ENCODE assay signal across 1 cellular context in the genomic region with DNA sequence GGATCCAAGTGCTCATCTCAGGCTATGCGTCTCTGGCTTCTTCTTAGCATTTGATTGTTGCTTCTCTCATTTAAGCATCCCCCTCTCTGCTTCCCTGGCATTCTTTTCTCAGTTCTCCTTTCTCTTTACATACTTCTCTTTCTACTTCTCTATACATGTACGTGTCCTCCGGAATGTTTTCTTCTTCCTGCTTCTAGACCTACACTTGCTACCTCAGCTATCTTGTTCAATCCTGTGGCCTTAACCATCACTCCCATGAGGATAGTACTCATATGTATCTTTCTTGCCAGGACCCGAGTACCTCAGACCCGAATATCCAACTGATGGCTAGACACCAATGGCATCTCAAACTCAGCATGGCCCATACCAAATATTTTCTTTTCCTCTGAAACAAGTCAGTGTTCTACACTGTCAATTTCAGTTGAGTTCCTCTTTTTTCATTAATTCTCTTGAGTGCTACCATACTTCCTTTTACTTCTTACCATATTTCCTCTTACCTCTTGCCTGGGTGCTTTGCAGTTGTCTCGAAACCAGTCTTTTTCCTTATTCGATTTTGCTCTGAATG.
TF ChIP-seq lines count a peak whose summit lies in the region.

No MANE protein-coding gene starts in this region.

TF ChIP-seq in GM23338, 12 proteins besides CTCF, POLR2A, EP300 and RAD21 (continued from another document):
- TF ChIP-seq, protein P1, sequence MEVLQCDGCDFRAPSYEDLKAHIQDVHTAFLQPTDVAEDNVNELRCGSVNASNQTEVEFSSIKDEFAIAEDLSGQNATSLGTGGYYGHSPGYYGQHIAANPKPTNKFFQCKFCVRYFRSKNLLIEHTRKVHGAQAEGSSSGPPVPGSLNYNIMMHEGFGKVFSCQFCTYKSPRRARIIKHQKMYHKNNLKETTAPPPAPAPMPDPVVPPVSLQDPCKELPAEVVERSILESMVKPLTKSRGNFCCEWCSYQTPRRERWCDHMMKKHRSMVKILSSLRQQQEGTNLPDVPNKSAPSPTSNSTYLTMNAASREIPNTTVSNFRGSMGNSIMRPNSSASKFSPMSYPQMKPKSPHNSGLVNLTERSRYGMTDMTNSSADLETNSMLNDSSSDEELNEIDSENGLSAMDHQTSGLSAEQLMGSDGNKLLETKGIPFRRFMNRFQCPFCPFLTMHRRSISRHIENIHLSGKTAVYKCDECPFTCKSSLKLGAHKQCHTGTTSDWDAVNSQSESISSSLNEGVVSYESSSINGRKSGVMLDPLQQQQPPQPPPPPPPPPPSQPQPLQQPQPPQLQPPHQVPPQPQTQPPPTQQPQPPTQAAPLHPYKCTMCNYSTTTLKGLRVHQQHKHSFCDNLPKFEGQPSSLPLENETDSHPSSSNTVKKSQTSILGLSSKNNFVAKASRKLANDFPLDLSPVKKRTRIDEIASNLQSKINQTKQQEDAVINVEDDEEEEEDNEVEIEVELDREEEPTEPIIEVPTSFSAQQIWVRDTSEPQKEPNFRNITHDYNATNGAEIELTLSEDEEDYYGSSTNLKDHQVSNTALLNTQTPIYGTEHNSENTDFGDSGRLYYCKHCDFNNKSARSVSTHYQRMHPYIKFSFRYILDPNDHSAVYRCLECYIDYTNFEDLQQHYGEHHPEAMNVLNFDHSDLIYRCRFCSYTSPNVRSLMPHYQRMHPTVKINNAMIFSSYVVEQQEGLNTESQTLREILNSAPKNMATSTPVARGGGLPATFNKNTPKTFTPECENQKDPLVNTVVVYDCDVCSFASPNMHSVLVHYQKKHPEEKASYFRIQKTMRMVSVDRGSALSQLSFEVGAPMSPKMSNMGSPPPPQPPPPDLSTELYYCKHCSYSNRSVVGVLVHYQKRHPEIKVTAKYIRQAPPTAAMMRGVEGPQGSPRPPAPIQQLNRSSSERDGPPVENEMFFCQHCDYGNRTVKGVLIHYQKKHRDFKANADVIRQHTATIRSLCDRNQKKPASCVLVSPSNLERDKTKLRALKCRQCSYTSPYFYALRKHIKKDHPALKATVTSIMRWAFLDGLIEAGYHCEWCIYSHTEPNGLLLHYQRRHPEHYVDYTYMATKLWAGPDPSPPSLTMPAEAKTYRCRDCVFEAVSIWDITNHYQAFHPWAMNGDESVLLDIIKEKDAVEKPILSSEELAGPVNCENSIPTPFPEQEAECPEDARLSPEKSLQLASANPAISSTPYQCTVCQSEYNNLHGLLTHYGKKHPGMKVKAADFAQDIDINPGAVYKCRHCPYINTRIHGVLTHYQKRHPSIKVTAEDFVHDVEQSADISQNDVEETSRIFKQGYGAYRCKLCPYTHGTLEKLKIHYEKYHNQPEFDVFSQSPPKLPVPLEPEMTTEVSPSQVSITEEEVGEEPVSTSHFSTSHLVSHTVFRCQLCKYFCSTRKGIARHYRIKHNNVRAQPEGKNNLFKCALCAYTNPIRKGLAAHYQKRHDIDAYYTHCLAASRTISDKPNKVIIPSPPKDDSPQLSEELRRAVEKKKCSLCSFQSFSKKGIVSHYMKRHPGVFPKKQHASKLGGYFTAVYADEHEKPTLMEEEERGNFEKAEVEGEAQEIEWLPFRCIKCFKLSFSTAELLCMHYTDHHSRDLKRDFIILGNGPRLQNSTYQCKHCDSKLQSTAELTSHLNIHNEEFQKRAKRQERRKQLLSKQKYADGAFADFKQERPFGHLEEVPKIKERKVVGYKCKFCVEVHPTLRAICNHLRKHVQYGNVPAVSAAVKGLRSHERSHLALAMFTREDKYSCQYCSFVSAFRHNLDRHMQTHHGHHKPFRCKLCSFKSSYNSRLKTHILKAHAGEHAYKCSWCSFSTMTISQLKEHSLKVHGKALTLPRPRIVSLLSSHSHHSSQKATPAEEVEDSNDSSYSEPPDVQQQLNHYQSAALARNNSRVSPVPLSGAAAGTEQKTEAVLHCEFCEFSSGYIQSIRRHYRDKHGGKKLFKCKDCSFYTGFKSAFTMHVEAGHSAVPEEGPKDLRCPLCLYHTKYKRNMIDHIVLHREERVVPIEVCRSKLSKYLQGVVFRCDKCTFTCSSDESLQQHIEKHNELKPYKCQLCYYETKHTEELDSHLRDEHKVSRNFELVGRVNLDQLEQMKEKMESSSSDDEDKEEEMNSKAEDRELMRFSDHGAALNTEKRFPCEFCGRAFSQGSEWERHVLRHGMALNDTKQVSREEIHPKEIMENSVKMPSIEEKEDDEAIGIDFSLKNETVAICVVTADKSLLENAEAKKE (CRISPR knock-in tag; IDR thresholded peaks at IDR 0.05) = no peak
- TF ChIP-seq, protein P2, sequence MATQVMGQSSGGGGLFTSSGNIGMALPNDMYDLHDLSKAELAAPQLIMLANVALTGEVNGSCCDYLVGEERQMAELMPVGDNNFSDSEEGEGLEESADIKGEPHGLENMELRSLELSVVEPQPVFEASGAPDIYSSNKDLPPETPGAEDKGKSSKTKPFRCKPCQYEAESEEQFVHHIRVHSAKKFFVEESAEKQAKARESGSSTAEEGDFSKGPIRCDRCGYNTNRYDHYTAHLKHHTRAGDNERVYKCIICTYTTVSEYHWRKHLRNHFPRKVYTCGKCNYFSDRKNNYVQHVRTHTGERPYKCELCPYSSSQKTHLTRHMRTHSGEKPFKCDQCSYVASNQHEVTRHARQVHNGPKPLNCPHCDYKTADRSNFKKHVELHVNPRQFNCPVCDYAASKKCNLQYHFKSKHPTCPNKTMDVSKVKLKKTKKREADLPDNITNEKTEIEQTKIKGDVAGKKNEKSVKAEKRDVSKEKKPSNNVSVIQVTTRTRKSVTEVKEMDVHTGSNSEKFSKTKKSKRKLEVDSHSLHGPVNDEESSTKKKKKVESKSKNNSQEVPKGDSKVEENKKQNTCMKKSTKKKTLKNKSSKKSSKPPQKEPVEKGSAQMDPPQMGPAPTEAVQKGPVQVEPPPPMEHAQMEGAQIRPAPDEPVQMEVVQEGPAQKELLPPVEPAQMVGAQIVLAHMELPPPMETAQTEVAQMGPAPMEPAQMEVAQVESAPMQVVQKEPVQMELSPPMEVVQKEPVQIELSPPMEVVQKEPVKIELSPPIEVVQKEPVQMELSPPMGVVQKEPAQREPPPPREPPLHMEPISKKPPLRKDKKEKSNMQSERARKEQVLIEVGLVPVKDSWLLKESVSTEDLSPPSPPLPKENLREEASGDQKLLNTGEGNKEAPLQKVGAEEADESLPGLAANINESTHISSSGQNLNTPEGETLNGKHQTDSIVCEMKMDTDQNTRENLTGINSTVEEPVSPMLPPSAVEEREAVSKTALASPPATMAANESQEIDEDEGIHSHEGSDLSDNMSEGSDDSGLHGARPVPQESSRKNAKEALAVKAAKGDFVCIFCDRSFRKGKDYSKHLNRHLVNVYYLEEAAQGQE (IDR thresholded peaks at IDR 0.05; ENCODE audit: unreplicated experiment) = no peak
- TF ChIP-seq JUNB (IDR thresholded peaks at IDR 0.05; ENCODE audit: unreplicated experiment) = no peak
- TF ChIP-seq POLR2AphosphoS5 (IDR thresholded peaks at IDR 0.05; ENCODE audit: low read depth) = no peak
- TF ChIP-seq CREB1 (CRISPR knock-in tag; IDR thresholded peaks at IDR 0.05; ENCODE audit: low read depth) = no peak
- no peak for TF ChIP-seq ZNF331 (CRISPR knock-in tag; IDR thresholded peaks at IDR 0.05; ENCODE audit: low read depth)
- no peak for TF ChIP-seq EZH2 (IDR thresholded peaks at IDR 0.05; ENCODE audit: low read depth, unreplicated experiment)
- no peak for TF ChIP-seq STAT1 (IDR thresholded peaks at IDR 0.05; ENCODE audit: unreplicated experiment)
- TF ChIP-seq, protein P3, sequence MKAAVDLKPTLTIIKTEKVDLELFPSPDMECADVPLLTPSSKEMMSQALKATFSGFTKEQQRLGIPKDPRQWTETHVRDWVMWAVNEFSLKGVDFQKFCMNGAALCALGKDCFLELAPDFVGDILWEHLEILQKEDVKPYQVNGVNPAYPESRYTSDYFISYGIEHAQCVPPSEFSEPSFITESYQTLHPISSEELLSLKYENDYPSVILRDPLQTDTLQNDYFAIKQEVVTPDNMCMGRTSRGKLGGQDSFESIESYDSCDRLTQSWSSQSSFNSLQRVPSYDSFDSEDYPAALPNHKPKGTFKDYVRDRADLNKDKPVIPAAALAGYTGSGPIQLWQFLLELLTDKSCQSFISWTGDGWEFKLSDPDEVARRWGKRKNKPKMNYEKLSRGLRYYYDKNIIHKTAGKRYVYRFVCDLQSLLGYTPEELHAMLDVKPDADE (IDR thresholded peaks at IDR 0.05) = no peak
